ENCODE assay signal across 1 cellular context in the genomic region with DNA sequence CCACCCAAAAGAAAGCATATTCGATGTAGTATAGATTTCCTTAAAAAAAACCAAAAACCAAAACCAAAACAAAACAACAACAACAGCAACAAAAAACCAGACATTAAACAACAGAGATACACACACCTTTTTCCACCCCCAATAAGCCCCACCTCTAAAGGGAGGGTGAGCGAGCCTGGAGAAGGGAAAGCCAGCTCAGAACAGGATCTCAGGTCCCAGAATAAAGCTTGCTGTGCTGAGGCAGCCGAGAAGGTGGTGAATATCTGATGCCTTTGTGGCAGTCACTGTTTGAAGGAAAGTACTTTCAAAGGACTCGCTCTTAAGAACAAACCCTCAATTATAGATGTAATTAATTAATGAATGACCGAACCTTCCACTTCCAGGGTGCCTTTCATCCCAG.
TF ChIP-seq lines count a peak whose summit lies in the region.

No MANE protein-coding gene starts in this region.

TF ChIP-seq in GM23338, 12 proteins besides CTCF, POLR2A, EP300 and RAD21 (continued from another document):
- TF ChIP-seq, protein P1, sequence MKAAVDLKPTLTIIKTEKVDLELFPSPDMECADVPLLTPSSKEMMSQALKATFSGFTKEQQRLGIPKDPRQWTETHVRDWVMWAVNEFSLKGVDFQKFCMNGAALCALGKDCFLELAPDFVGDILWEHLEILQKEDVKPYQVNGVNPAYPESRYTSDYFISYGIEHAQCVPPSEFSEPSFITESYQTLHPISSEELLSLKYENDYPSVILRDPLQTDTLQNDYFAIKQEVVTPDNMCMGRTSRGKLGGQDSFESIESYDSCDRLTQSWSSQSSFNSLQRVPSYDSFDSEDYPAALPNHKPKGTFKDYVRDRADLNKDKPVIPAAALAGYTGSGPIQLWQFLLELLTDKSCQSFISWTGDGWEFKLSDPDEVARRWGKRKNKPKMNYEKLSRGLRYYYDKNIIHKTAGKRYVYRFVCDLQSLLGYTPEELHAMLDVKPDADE (IDR thresholded peaks at IDR 0.05) = no peak
- TF ChIP-seq STAT1 (IDR thresholded peaks at IDR 0.05; ENCODE audit: unreplicated experiment) (no peak), CREB1 (CRISPR knock-in tag; IDR thresholded peaks at IDR 0.05; ENCODE audit: low read depth) (no peak), JUNB (IDR thresholded peaks at IDR 0.05; ENCODE audit: unreplicated experiment) (no peak), ZNF462 (CRISPR knock-in tag; IDR thresholded peaks at IDR 0.05) (no peak), POLR2AphosphoS5 (IDR thresholded peaks at IDR 0.05; ENCODE audit: low read depth) (no peak), EZH2 (IDR thresholded peaks at IDR 0.05; ENCODE audit: low read depth, unreplicated experiment) (no peak), EZH2phosphoT487 (IDR thresholded peaks at IDR 0.05; ENCODE audit: unreplicated experiment) (no peak), ZNF114 (CRISPR knock-in tag; IDR thresholded peaks at IDR 0.05) (no peak)
